Comparison of ENCODE assay signal across 24 cellular contexts in the genomic region with DNA sequence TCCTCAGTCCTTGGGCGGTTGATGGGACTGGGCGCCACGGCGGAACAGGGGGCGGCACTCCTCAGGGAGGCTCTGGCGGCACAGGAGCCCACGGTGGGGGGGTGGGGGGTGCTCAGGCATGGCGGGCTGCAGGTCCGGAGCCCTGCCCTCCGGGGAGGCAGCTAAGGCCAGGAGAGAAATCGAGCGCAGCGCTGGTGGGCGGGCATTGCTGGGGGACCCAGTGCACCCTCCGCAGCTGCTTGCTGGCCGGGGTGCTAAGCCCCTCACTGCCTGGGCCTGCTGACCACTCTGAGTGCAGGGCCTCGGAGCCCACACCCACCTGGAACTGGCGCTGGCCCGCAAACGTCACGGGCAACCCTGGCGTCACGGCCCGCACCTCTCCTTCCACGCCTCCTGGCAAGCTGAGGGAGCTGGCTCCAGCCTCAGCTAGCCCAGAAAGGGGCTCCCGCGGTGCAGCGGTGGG.
"Had no signal": no experiment of that assay in that cellular context is flagged by ENCODE, and none has a peak within 500 bp of the region (broad histone marks: within the 10 kb centered on the region; RNA-seq: fewer than 3 reads in every experiment).

No MANE protein-coding gene starts in this region.

- H3K36me3 ChIP-seq: SJSA1 had no signal

- H3K9me3 ChIP-seq: SJSA1 had no signal

- H3K4me1 ChIP-seq: SJSA1 had no signal

- H3K27me3 ChIP-seq: SJSA1 had no signal

- H3K9ac ChIP-seq: KMS-11 had no signal

- DNase-seq: Kasumi-1, MM.1S, NCI-H1092 treated with DMSO at 0.1 percent for 48 hours, NCI-H1436, NCI-H187, NCI-H2029, NCI-H2081 treated with DMSO at 0.1 percent for 48 hours, NCI-H2171, NCI-H226, NCI-H446, NCI-H510A, NCI-H524 treated with DMSO at 0.1 percent for 48 hours, NCI-H69, NCI-H774, Right ventricle myocardium superior, RPMI8226, SIG-M5 had no signal

- H3K4me2 ChIP-seq: KMS-11 had no signal

- H3K27ac ChIP-seq: HL-60, KMS-11, SJSA1, SK-N-MC had no signal

- H3K4me3 ChIP-seq: K562, SJSA1, SK-N-MC had no signal

- ATAC-seq: K562 had no signal

- FAIRE-seq: HTR-8/SVneo, K562, RCC 7860 had no signal
